Comparison of ENCODE assay signal across 16 cellular contexts in the genomic region with DNA sequence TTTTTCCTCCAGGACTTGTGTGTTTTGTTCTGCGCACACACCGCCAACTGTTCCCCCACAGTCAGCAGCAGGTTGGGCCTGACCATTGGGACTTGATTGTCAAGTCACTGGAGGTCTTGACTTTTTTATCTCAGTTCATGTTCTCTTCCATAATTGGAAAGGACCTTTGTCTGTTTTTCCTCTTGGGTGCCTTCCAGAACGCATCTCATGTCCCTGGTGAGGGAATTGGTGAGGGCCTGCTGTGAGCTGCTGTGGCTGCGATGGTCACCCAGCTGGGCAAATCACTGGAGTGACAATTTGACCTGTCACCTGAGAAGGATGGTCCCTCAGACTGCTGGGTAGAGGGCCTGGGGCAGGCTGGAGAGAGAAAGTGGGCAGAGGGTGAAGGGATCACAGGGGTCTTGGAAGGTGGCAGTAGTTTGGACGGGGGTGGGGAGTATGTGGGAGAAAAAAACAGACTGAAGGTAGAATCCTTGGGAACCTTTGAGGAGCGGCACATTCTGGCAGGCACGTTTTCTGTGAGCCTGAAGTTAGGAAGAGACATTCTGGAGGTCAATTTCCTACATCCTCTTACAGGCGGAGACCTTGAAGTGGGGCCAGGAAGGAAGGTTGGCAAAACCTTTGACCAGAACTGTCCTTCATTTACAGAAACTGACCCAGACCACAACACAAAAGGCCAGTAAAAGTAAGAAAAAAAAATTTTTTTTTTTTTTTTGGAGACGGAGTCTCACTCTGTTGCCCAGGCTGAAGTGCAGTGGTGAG. TPM values are rescaled to one million over a fixed set of nuclear protein-coding genes. Genes with fewer than 3 reads are reported as not detected.
DNase-seq lines count a peak whose midpoint lies in the region; ATAC-seq and TF ChIP-seq lines count a peak whose summit lies in the region.
"Had no signal": no experiment of that assay in that cellular context is flagged by ENCODE, and none has a peak within 500 bp of the region (broad histone marks: within the 10 kb centered on the region; RNA-seq: fewer than 3 reads in every experiment).

No MANE protein-coding gene starts in this region.

- H3K36me3 Mint-ChIP-seq in activated naive CD4-positive, alpha-beta T cell treated with anti-CD3 and anti-CD28 coated beads, Interleukin-2, amount 50 U/mL, for 72 hours = peaks cover 31 to 34% of the 10 kb centered on the region in 2 donors
- H3K36me3 Mint-ChIP-seq in T-helper 17 cell (ENCODE audit: low read depth) = peaks cover 3% of the 10 kb centered on the region
- H3K36me3 Mint-ChIP-seq in glutamatergic neuron (ENCODE audit: unreplicated experiment) = no peaks in the 10 kb centered on the region
- peaks cover 86% of the 10 kb centered on the region for H3K36me3 Mint-ChIP-seq in stimulated activated effector memory CD8-positive, alpha-beta T cell treated with anti-CD3 and anti-CD28 coated beads, Interleukin-12 subunit alpha, Interleukin-12 subunit beta, amount 100 ng/mL, for 72 hours

- ATAC-seq in activated naive CD4-positive, alpha-beta T cell treated with anti-CD3 and anti-CD28 coated beads, Interleukin-2, amount 50 U/mL, for 72 hours = no peak
- ATAC-seq in T-helper 17 cell = no peak
- ATAC-seq in stimulated activated effector memory CD8-positive, alpha-beta T cell treated with anti-CD3 and anti-CD28 coated beads, Interleukin-12 subunit alpha, Interleukin-12 subunit beta, amount 100 ng/mL, for 72 hours = no peak
- ATAC-seq: activated T-cell treated with anti-CD3 and anti-CD28 coated beads, Interleukin-2, amount 50 U/mL, for 4 hours; pancreas; WTC11 had no signal

- H3K4me3 Mint-ChIP-seq in T-helper 17 cell (peak overlapping the region; percentile 47), glutamatergic neuron (ENCODE audit: unreplicated experiment) (no peak overlapping the region)
- no peak overlapping the region for H3K4me3 Mint-ChIP-seq in stimulated activated effector memory CD8-positive, alpha-beta T cell treated with anti-CD3 and anti-CD28 coated beads, Interleukin-12 subunit alpha, Interleukin-12 subunit beta, amount 100 ng/mL, for 72 hours
- H3K4me3 Mint-ChIP-seq: activated T-cell treated with anti-CD3 and anti-CD28 coated beads, Interleukin-2, amount 50 U/mL, for 4 hours; WTC11 had no signal

- H3K27me3 Mint-ChIP-seq in T-helper 17 cell (no peaks in the 10 kb centered on the region), glutamatergic neuron (ENCODE audit: unreplicated experiment) (peaks cover 5% of the 10 kb centered on the region)

- H3K9me3 Mint-ChIP-seq in activated naive CD4-positive, alpha-beta T cell treated with anti-CD3 and anti-CD28 coated beads, Interleukin-2, amount 50 U/mL, for 72 hours = no peaks in the 10 kb centered on the region
- peaks cover 10% of the 10 kb centered on the region for H3K9me3 Mint-ChIP-seq in glutamatergic neuron (ENCODE audit: unreplicated experiment)
- no peaks in the 10 kb centered on the region for H3K9me3 Mint-ChIP-seq in stimulated activated effector memory CD8-positive, alpha-beta T cell treated with anti-CD3 and anti-CD28 coated beads, Interleukin-12 subunit alpha, Interleukin-12 subunit beta, amount 100 ng/mL, for 72 hours
- H3K9me3 Mint-ChIP-seq: activated T-cell treated with anti-CD3 and anti-CD28 coated beads, Interleukin-2, amount 50 U/mL, for 4 hours; WTC11 had no signal

- H3K4me1 Mint-ChIP-seq in T-helper 17 cell = peaks cover 22% of the 10 kb centered on the region
- H3K4me1 Mint-ChIP-seq in glutamatergic neuron (ENCODE audit: low read depth, unreplicated experiment) = peaks cover 5% of the 10 kb centered on the region
- peaks cover 45% of the 10 kb centered on the region for H3K4me1 Mint-ChIP-seq in stimulated activated effector memory CD8-positive, alpha-beta T cell treated with anti-CD3 and anti-CD28 coated beads, Interleukin-12 subunit alpha, Interleukin-12 subunit beta, amount 100 ng/mL, for 72 hours

- no peaks in the 10 kb centered on the region for H3K9me3 ChIP-seq in T-helper 17 cell (ENCODE audit: control insufficient read depth, low read length, poor library complexity, severe bottlenecking)
- H3K9me3 ChIP-seq: pancreas had no signal

- no peak for TF ChIP-seq CTCF in glutamatergic neuron (IDR thresholded peaks at IDR 0.05; ENCODE audit: partially characterized antibody, unreplicated experiment)

- DNase-seq in activated naive CD4-positive, alpha-beta T cell treated with anti-CD3 and anti-CD28 coated beads, Interleukin-2, amount 50 U/mL, for 72 hours (ENCODE audit: low spot score in 2 of 2) = no peak
- DNase-seq in activated naive CD4-positive, alpha-beta T cell treated with Interleukin-2 at 50 U/mL for 16 hours = no peak
- DNase-seq in T-helper 17 cell = no peak
- no peak for DNase-seq in glutamatergic neuron
- DNase-seq in stimulated activated effector memory CD8-positive, alpha-beta T cell treated with anti-CD3 and anti-CD28 coated beads, Interleukin-12 subunit alpha, Interleukin-12 subunit beta, amount 100 ng/mL, for 72 hours (ENCODE audit: low spot score in 2 of 2) = no peak
- no peak for DNase-seq in Ammon's horn (ENCODE audit: low spot score)
- no peak for DNase-seq in NK-92 (lab: John Stamatoyannopoulos, UW; ENCODE audit: unreplicated experiment)
- DNase-seq in 8988T = no peak
- DNase-seq: activated T-cell treated with anti-CD3 and anti-CD28 coated beads, Interleukin-2, amount 50 U/mL, for 4 hours; dermis blood vessel endothelial cell; KG1; NCI-H1105 treated with DMSO at 0.1 percent for 48 hours; NCI-H2171 treated with DMSO at 0.1 percent for 48 hours; pancreas; T-helper 1 cell had no signal

- H3K27ac Mint-ChIP-seq in activated naive CD4-positive, alpha-beta T cell treated with anti-CD3 and anti-CD28 coated beads, Interleukin-2, amount 50 U/mL, for 72 hours = peak overlapping the region; percentile 44 to 83
- H3K27ac Mint-ChIP-seq in T-helper 17 cell (peak overlapping the region; percentile 59), glutamatergic neuron (ENCODE audit: unreplicated experiment) (peak overlapping the region; percentile 38)
- H3K27ac Mint-ChIP-seq in stimulated activated effector memory CD8-positive, alpha-beta T cell treated with anti-CD3 and anti-CD28 coated beads, Interleukin-12 subunit alpha, Interleukin-12 subunit beta, amount 100 ng/mL, for 72 hours = peak overlapping the region; percentile 46
- H3K27ac Mint-ChIP-seq: WTC11 had no signal

RNA-seq across cellular contexts. Expression of gene CDK9, which starts 4.4 kb away (rescaled TPM):
- total RNA-seq in activated naive CD4-positive, alpha-beta T cell treated with anti-CD3 and anti-CD28 coated beads, Interleukin-2, amount 50 U/mL, for 72 hours = 10 to 100 TPM; 74.8 to 89.3 TPM
- total RNA-seq in T-helper 17 cell (100 to 1,000 TPM; 107 to 123 TPM), glutamatergic neuron (ENCODE audit: unreplicated experiment) (83.9 TPM)

RNA-seq across cellular contexts. Expression of gene SH2D3C, which starts 11.8 kb away (rescaled TPM):
- total RNA-seq in activated naive CD4-positive, alpha-beta T cell treated with anti-CD3 and anti-CD28 coated beads, Interleukin-2, amount 50 U/mL, for 72 hours = 10 to 100 TPM; 39.3 to 39.5 TPM
- total RNA-seq in T-helper 17 cell = 10 to 100 TPM; 15.9 to 27.2 TPM
- 71.7 TPM for total RNA-seq in glutamatergic neuron (ENCODE audit: unreplicated experiment)

RNA-seq across cellular contexts. Expression of gene FPGS, which starts 12.4 kb away (rescaled TPM):
- 10 to 100 TPM; 64.8 to 73.8 TPM for total RNA-seq in activated naive CD4-positive, alpha-beta T cell treated with anti-CD3 and anti-CD28 coated beads, Interleukin-2, amount 50 U/mL, for 72 hours
- total RNA-seq in T-helper 17 cell = 10 to 100 TPM; 71.2 to 80.6 TPM
- 44.2 TPM for total RNA-seq in glutamatergic neuron (ENCODE audit: unreplicated experiment)

RNA-seq across cellular contexts. Expression of gene TOR2A, which starts 55.2 kb away (rescaled TPM):
- total RNA-seq in activated naive CD4-positive, alpha-beta T cell treated with anti-CD3 and anti-CD28 coated beads, Interleukin-2, amount 50 U/mL, for 72 hours = 10 to 100 TPM; 10.9 to 17.1 TPM
- total RNA-seq in T-helper 17 cell (10 to 100 TPM in 1 of 2 donors, 1 to 10 TPM in 1; 9.4 to 10.5 TPM), glutamatergic neuron (ENCODE audit: unreplicated experiment) (27.5 TPM)
